38 cellular contexts compared by ENCODE assay signal in the genomic region with DNA sequence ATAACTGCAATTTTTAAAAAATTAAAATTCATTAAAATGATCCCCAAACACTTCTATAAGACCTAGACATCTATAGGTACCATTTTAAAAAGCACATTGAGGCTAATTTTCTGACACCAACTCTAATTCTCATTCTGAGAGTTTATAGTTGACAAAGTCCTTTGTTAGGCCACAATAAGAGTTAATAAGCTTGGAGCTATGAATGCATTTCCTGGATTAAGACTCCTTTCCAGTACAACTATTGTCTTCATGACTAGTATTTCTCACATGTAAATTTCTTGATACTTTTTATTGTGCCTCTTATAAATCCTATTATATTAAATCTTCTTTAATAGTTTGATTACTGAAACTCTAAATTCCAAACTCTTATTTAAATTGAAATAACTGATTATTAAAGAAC.
"Had no signal": no experiment of that assay in that cellular context is flagged by ENCODE, and none has a peak within 500 bp of the region (broad histone marks: within the 10 kb centered on the region; RNA-seq: fewer than 3 reads in every experiment).

No MANE protein-coding gene starts in this region.

- H3K27ac ChIP-seq: adrenal gland, ascending aorta, body of pancreas, brain microvascular endothelial cell, breast epithelium, cardiac muscle cell had no signal

- H3K27ac Mint-ChIP-seq: activated naive CD4-positive, alpha-beta T cell treated with anti-CD3 and anti-CD28 coated beads for 36 hours; activated naive CD4-positive, alpha-beta T cell treated with anti-CD3 and anti-CD28 coated beads, Interleukin-2, amount 10 ng/mL, durations not matched to agents 7 days and 5 days; activated naive CD4-positive, alpha-beta T cell treated with anti-CD3 and anti-CD28 coated beads, Interleukin-2, amount 50 U/mL, for 24 hours; activated naive CD4-positive, alpha-beta T cell treated with anti-CD3 and anti-CD28 coated beads, Interleukin-2, amount 50 U/mL, for 72 hours; activated naive CD8-positive, alpha-beta T cell; activated naive CD8-positive, alpha-beta T cell treated with anti-CD3 and anti-CD28 coated beads for 36 hours; activated naive CD8-positive, alpha-beta T cell treated with anti-CD3 and anti-CD28 coated beads, Interleukin-2, amount 10 ng/mL, durations not matched to agents 7 days and 5 days; activated naive CD8-positive, alpha-beta T cell treated with anti-CD3 and anti-CD28 coated beads, Interleukin-2, amount 50 U/mL, for 24 hours; activated T-cell treated with anti-CD3 and anti-CD28 coated beads, Interleukin-2, amount 50 U/mL, for 24 hours; activated T-cell treated with anti-CD3 and anti-CD28 coated beads, Interleukin-2, amount 50 U/mL, for 72 hours; activated T-helper 1 cell treated with anti-CD3 and anti-CD28 coated beads, Interleukin-12 subunit alpha, Interleukin-12 subunit beta, Interleukin-2, Interleukin-4 antibody, amounts not matched to agents 30 ng/mL and 10 ng/mL and 1 ng/mL, durations not matched to agents 14 hours and 24 hours and 36 hours; activated T-helper 17 cell treated with anti-CD3 and anti-CD28 coated beads, Interleukin-2, amount 50 U/mL, for 72 hours; activated T-helper 2 cell treated with anti-CD3 and anti-CD28 coated beads, Interferon-gamma antibody, Interleukin-2, Interleukin-4, amounts not matched to agents 10 μg/mL and 5 μg/mL and 100 μg/mL, durations not matched to agents 14 hours and 24 hours and 36 hours had no signal

- H3K36me3 ChIP-seq: adrenal gland, ascending aorta, brain microvascular endothelial cell, breast epithelium, cardiac muscle cell had no signal

- H3K4me3 Mint-ChIP-seq: activated naive CD4-positive, alpha-beta T cell treated with anti-CD3 and anti-CD28 coated beads for 36 hours; activated naive CD4-positive, alpha-beta T cell treated with anti-CD3 and anti-CD28 coated beads, Interleukin-2, amount 10 ng/mL, durations not matched to agents 7 days and 5 days; activated naive CD4-positive, alpha-beta T cell treated with anti-CD3 and anti-CD28 coated beads, Interleukin-2, amount 50 U/mL, for 24 hours; activated naive CD8-positive, alpha-beta T cell; activated naive CD8-positive, alpha-beta T cell treated with anti-CD3 and anti-CD28 coated beads for 36 hours; activated naive CD8-positive, alpha-beta T cell treated with anti-CD3 and anti-CD28 coated beads, Interleukin-2, amount 10 ng/mL, durations not matched to agents 7 days and 5 days; activated naive CD8-positive, alpha-beta T cell treated with anti-CD3 and anti-CD28 coated beads, Interleukin-2, amount 50 U/mL, for 24 hours; activated T-cell treated with anti-CD3 and anti-CD28 coated beads, Interleukin-2, amount 50 U/mL, for 24 hours; activated T-cell treated with anti-CD3 and anti-CD28 coated beads, Interleukin-2, amount 50 U/mL, for 4 hours; activated T-cell treated with anti-CD3 and anti-CD28 coated beads, Interleukin-2, amount 50 U/mL, for 72 hours; activated T-helper 1 cell treated with anti-CD3 and anti-CD28 coated beads, Interleukin-12 subunit alpha, Interleukin-12 subunit beta, Interleukin-2, Interleukin-4 antibody, amounts not matched to agents 30 ng/mL and 10 ng/mL and 1 ng/mL, durations not matched to agents 14 hours and 24 hours and 36 hours; activated T-helper 17 cell treated with anti-CD3 and anti-CD28 coated beads, Interleukin-2, amount 50 U/mL, for 72 hours; brain; central memory CD8-positive, alpha-beta T cell had no signal

- H3K4me1 Mint-ChIP-seq: activated naive CD4-positive, alpha-beta T cell treated with anti-CD3 and anti-CD28 coated beads, Interleukin-2, amount 10 ng/mL, durations not matched to agents 7 days and 5 days; activated T-helper 17 cell treated with anti-CD3 and anti-CD28 coated beads, Interleukin-2, amount 50 U/mL, for 72 hours had no signal

- DNase-seq: activated effector memory CD4-positive, alpha-beta T cell treated with anti-CD3 and anti-CD28 coated beads, Interleukin-2, amount 50 U/mL, for 16 hours; activated effector memory CD4-positive, alpha-beta T cell treated with Interleukin-2 at 50 U/mL for 16 hours; activated gamma-delta T cell; activated gamma-delta T cell treated with Interleukin-2 at 50 U/mL for 16 hours; activated naive CD4-positive, alpha-beta T cell; activated naive CD4-positive, alpha-beta T cell treated with anti-CD3 and anti-CD28 coated beads for 36 hours; activated naive CD4-positive, alpha-beta T cell treated with anti-CD3 and anti-CD28 coated beads, Interleukin-2, amount 10 ng/mL, durations not matched to agents 7 days and 5 days; activated naive CD4-positive, alpha-beta T cell treated with anti-CD3 and anti-CD28 coated beads, Interleukin-2, amount 50 U/mL, for 16 hours; activated naive CD4-positive, alpha-beta T cell treated with Interleukin-2 at 50 U/mL for 16 hours; activated naive CD8-positive, alpha-beta T cell treated with anti-CD3 and anti-CD28 coated beads for 36 hours; activated naive CD8-positive, alpha-beta T cell treated with anti-CD3 and anti-CD28 coated beads, Interleukin-2, amount 10 ng/mL, durations not matched to agents 7 days and 5 days; activated naive CD8-positive, alpha-beta T cell treated with anti-CD3 and anti-CD28 coated beads, Interleukin-2, amount 50 U/mL, for 24 hours; activated T-cell treated with anti-CD3 and anti-CD28 coated beads, Interleukin-2, amount 50 U/mL, for 1 hour; activated T-cell treated with anti-CD3 and anti-CD28 coated beads, Interleukin-2, amount 50 U/mL, for 24 hours; activated T-cell treated with anti-CD3 and anti-CD28 coated beads, Interleukin-2, amount 50 U/mL, for 4 hours; activated T-cell treated with anti-CD3 and anti-CD28 coated beads, Interleukin-2, amount 50 U/mL, for 48 hours; activated T-cell treated with anti-CD3 and anti-CD28 coated beads, Interleukin-2, amount 50 U/mL, for 72 hours; adrenal gland; amniotic stem cell; amygdala; anterior cingulate cortex; aorta; body of pancreas; brain microvascular endothelial cell; caudate nucleus; central memory CD4-positive, alpha-beta T cell; cerebellar nuclear complex had no signal

- H3K27me3 ChIP-seq: adrenal gland, ascending aorta, body of pancreas, brain microvascular endothelial cell, breast epithelium, cardiac muscle cell had no signal

- H3K27me3 Mint-ChIP-seq: activated naive CD4-positive, alpha-beta T cell treated with anti-CD3 and anti-CD28 coated beads, Interleukin-2, amount 10 ng/mL, durations not matched to agents 7 days and 5 days; activated naive CD4-positive, alpha-beta T cell treated with anti-CD3 and anti-CD28 coated beads, Interleukin-2, amount 50 U/mL, for 24 hours; activated naive CD8-positive, alpha-beta T cell; activated naive CD8-positive, alpha-beta T cell treated with anti-CD3 and anti-CD28 coated beads for 36 hours; activated naive CD8-positive, alpha-beta T cell treated with anti-CD3 and anti-CD28 coated beads, Interleukin-2, amount 10 ng/mL, durations not matched to agents 7 days and 5 days; activated naive CD8-positive, alpha-beta T cell treated with anti-CD3 and anti-CD28 coated beads, Interleukin-2, amount 50 U/mL, for 24 hours; activated T-cell treated with anti-CD3 and anti-CD28 coated beads, Interleukin-2, amount 50 U/mL, for 24 hours; activated T-helper 17 cell treated with anti-CD3 and anti-CD28 coated beads, Interleukin-2, amount 50 U/mL, for 72 hours; brain; central memory CD8-positive, alpha-beta T cell had no signal

- ATAC-seq: activated naive CD4-positive, alpha-beta T cell treated with anti-CD3 and anti-CD28 coated beads, Interleukin-2, amount 50 U/mL, for 72 hours; activated naive CD8-positive, alpha-beta T cell treated with anti-CD3 and anti-CD28 coated beads, Interleukin-2, amount 50 U/mL, for 24 hours; activated T-cell treated with anti-CD3 and anti-CD28 coated beads, Interleukin-2, amount 50 U/mL, for 4 hours; activated T-cell treated with anti-CD3 and anti-CD28 coated beads, Interleukin-2, amount 50 U/mL, for 72 hours; activated T-helper 17 cell treated with anti-CD3 and anti-CD28 coated beads, Interleukin-2, amount 50 U/mL, for 72 hours; body of pancreas had no signal

- H3K9me3 ChIP-seq: adrenal gland, ascending aorta, body of pancreas, breast epithelium had no signal

- H3K4me3 ChIP-seq: adrenal gland, ascending aorta, body of pancreas, breast epithelium, cardiac muscle cell had no signal

- H3K4me1 ChIP-seq: adrenal gland, ascending aorta, body of pancreas, breast epithelium had no signal
